ENCODE assay signal across 24 cellular contexts in genomic region chr4:68416591-68416990, GRCh38. TPM values are rescaled to one million over a fixed set of nuclear protein-coding genes. Genes with fewer than 3 reads are reported as not detected.
"Had no signal": no experiment of that assay in that cellular context is flagged by ENCODE, and none has a peak within 500 bp of the region (broad histone marks: within the 10 kb centered on the region; RNA-seq: fewer than 3 reads in every experiment).

No MANE protein-coding gene starts in this region.

- H3K27me3 ChIP-seq: body of pancreas, neutrophil, tibial nerve, uterus had no signal

- H3K36me3 ChIP-seq: left ventricle myocardium inferior, neutrophil, tibial nerve, uterus had no signal

- FAIRE-seq: endothelial cell of umbilical vein had no signal

- H3K9me3 ChIP-seq: neutrophil, uterus had no signal

- ATAC-seq: activated CD8-positive, alpha-beta T cell treated with anti-CD3 and anti-CD28 coated beads, Interleukin-2, amount 10 ng/mL, durations not matched to agents 7 days and 5 days; activated naive CD4-positive, alpha-beta T cell treated with anti-CD3 and anti-CD28 coated beads, Interleukin-2, amount 50 U/mL, for 72 hours; body of pancreas; mucosa of descending colon; natural killer cell; stimulated activated naive B cell treated with anti-CD40 and anti-IgM and Interleukin-4, amounts not matched to agents 10 μg/mL and 1 μg/mL and 100 μg/mL, for 72 hours; T-helper 17 cell; WTC11 had no signal

- H3K4me1 ChIP-seq: body of pancreas, left ventricle myocardium inferior, tibial nerve, uterus had no signal

- DNase-seq: activated CD4-positive, alpha-beta T cell treated with anti-CD3 and anti-CD28 coated beads for 48 hours; activated CD8-positive, alpha-beta memory T cell treated with anti-CD3 and anti-CD28 coated beads, Interleukin-2, amount 50 U/mL, for 4 hours; activated CD8-positive, alpha-beta T cell treated with anti-CD3 and anti-CD28 coated beads, Interleukin-2, amount 10 ng/mL, durations not matched to agents 7 days and 5 days; activated gamma-delta T cell; activated T-cell treated with anti-CD3 and anti-CD28 coated beads, Interleukin-2, amount 50 U/mL, for 48 hours; amniotic stem cell; body of pancreas; effector CD4-positive, alpha-beta T cell; islet precursor cell; left ventricle myocardium inferior; mucosa of descending colon; natural killer cell; retina; stimulated activated CD4-positive, alpha-beta T cell treated with anti-CD3 and anti-CD28 coated beads, Interleukin-4, amount 100 ng/mL, for 1 hour; stimulated activated naive B cell treated with anti-CD40 and anti-IgM and Interleukin-4, amounts not matched to agents 10 μg/mL and 1 μg/mL and 100 μg/mL, for 72 hours; substantia nigra; T-helper 17 cell; uterus had no signal

- H3K27ac ChIP-seq: body of pancreas, coronary artery, left ventricle myocardium inferior, neutrophil, tibial nerve, uterus had no signal

- H3K4me3 ChIP-seq: body of pancreas, coronary artery, left ventricle myocardium inferior, mucosa of descending colon, tibial nerve, uterus had no signal

RNA-seq across cellular contexts. Expression of gene TMPRSS11E, which starts 30.7 kb away (rescaled TPM):
- total RNA-seq: activated CD8-positive, alpha-beta T cell treated with anti-CD3 and anti-CD28 coated beads, Interleukin-2, amount 10 ng/mL, durations not matched to agents 7 days and 5 days; endothelial cell of umbilical vein; left ventricle myocardium inferior; mucosa of descending colon; natural killer cell; T-helper 17 cell; tibial nerve; uterus had no signal
- polyA plus RNA-seq: endothelial cell of umbilical vein had no signal
